8 cellular contexts compared by ENCODE assay signal in the genomic region with DNA sequence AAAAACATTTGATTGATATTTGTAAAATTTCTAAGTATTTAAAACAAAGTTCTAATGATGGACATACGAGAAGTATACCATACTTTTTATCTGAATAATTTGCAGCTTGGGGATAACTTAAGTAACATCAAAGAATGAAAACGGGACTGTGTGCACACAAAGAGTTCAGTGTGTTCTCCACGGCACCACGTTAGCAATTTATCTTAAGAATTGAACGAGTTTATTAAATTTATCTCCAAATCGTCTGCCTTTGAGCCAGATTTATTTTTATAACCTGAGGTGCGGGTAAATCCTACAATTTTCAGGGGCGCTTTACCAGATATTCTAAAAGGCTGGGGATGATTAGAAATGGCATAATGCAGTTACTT. TPM values are rescaled to one million over a fixed set of nuclear protein-coding genes. Genes with fewer than 3 reads are reported as not detected.
DNase-seq lines count a peak whose midpoint lies in the region; ATAC-seq and TF ChIP-seq lines count a peak whose summit lies in the region.

No MANE protein-coding gene starts in this region.

- H3K27me3 ChIP-seq in heart left ventricle = no peaks in the 10 kb centered on the region
- H3K27me3 ChIP-seq in lung (ENCODE audit: control insufficient read depth, insufficient read depth) = no peaks in the 10 kb centered on the region
- H3K27me3 ChIP-seq in vagina = no peaks in the 10 kb centered on the region

- WGBS in heart left ventricle, 4 donors = 2 to 3% (median 2%) methylated on average over 8 of the region's 8 CpGs
- 5% methylated on average over 8 of the region's 8 CpGs for WGBS in lung, 2 donors

- H3K27ac ChIP-seq in heart left ventricle (peak overlapping the region; percentile 92 to 99 (median 94)), lung (ENCODE audit: low read depth in 1 of 2, low read length in 1 of 2) (peak overlapping the region; percentile 91 to 99), vagina (peak overlapping the region; percentile 97)

- in situ Hi-C loops in astrocyte of the cerebellum (cut with HindIII; ENCODE audit: low sequenced_read_pairs) = no loop called here

- H3K9me3 ChIP-seq in heart left ventricle = no peaks in the 10 kb centered on the region
- no peaks in the 10 kb centered on the region for H3K9me3 ChIP-seq in lung (ENCODE audit: control insufficient read depth in 2 of 2, insufficient read depth in 1 of 2, low read length in 1 of 2)
- no peaks in the 10 kb centered on the region for H3K9me3 ChIP-seq in vagina

- DNase-seq in heart left ventricle = no peak
- no peak for DNase-seq in left ventricle myocardium superior
- no peak for DNase-seq in astrocyte of the cerebellum (ENCODE audit: low read depth)
- no peak for DNase-seq in lung (ENCODE audit: low spot score)
- no peak for DNase-seq in vagina (ENCODE audit: extremely low spot score in 2 of 2)
- no peak for DNase-seq in nucleus accumbens (lab: John Stamatoyannopoulos, UW)
- no peak for DNase-seq in NK-92 treated with Interleukin-12 subunit alpha and Interleukin-12 subunit beta, amount 100 ng/mL, for 24 hours (lab: John Stamatoyannopoulos, UW)
- DNase-seq in NCI-H1694 (lab: John Stamatoyannopoulos, UW) = no peak

- no peak for TF ChIP-seq POLR2A in heart left ventricle (IDR thresholded peaks at IDR 0.05)
- TF ChIP-seq POLR2A in vagina (IDR thresholded peaks at IDR 0.05) = no peak

- ATAC-seq in heart left ventricle = no peak
- ATAC-seq in left ventricle myocardium superior = no peak
- ATAC-seq in lung (ENCODE audit: insufficient read depth, low FRiP score) = no peak

- intact Hi-C loops in heart left ventricle (cut with DNase I) = loop anchor here in 4 of 10 donors (5.0 kb wide), 3 partner anchors 71 to 96 kb away; no protein-coding TSS in a partner anchor
- intact Hi-C loops in left ventricle myocardium superior (cut with micrococcal nuclease) = no loop called here
- intact Hi-C loops in vagina (cut with DNase I) = loop anchor here (5.0 kb wide), 2 partner anchors 81 to 96 kb away; no protein-coding TSS in a partner anchor

- peak overlapping the region; percentile 18 to 75 (median 63) for H3K4me3 ChIP-seq in heart left ventricle
- H3K4me3 ChIP-seq in astrocyte of the cerebellum (ENCODE audit: low read depth, low read length) = peak overlapping the region; percentile 74
- peak overlapping the region; percentile 27 for H3K4me3 ChIP-seq in lung
- peak overlapping the region; percentile 50 to 55 for H3K4me3 ChIP-seq in vagina

- H3K4me1 ChIP-seq in heart left ventricle = peaks cover 16 to 77% (median 57%) of the 10 kb centered on the region in 12 donors
- H3K4me1 ChIP-seq in lung (ENCODE audit: control insufficient read depth in 2 of 2, insufficient read depth in 2 of 2, low read length in 2 of 2) = peaks cover under 1 to 24% of the 10 kb centered on the region in 2 donors
- peaks cover 70% of the 10 kb centered on the region for H3K4me1 ChIP-seq in vagina

- no peak for TF ChIP-seq CTCF in heart left ventricle (IDR thresholded peaks at IDR 0.05)
- no peak for TF ChIP-seq CTCF in astrocyte of the cerebellum (IDR thresholded peaks at IDR 0.05; ENCODE audit: low read depth, low read length, missing control alignments)
- no peak for TF ChIP-seq CTCF in lung (IDR thresholded peaks at IDR 0.05; ENCODE audit: control extremely low read depth, extremely low read depth)
- TF ChIP-seq CTCF in vagina (IDR thresholded peaks at IDR 0.05) = no peak

- H3K36me3 ChIP-seq in heart left ventricle (peaks cover 0 to 32% (median 5%) of the 10 kb centered on the region in 9 donors), lung (ENCODE audit: control insufficient read depth in 2 of 2, insufficient read depth in 2 of 2, low read length in 2 of 2) (no peaks in the 10 kb centered on the region), vagina (no peaks in the 10 kb centered on the region)

RNA-seq across cellular contexts. Expression of a gene that starts 3.4 kb away (rescaled TPM):
- 10 to 100 TPM; 28.3 to 76.8 (median 46.4) TPM for total RNA-seq in heart left ventricle
- 10 to 100 TPM; 23.1 to 28.7 TPM for polyA plus RNA-seq in heart left ventricle
- 57.2 TPM for total RNA-seq in left ventricle myocardium superior
- 100 to 1,000 TPM; 105 to 547 TPM for total RNA-seq in lung
- 10 to 100 TPM; 39.4 to 47.7 TPM for polyA plus RNA-seq in lung
- total RNA-seq in vagina = 100 TPM
